In genomic region chr9:104905153-104905901, GRCh38 we compare ENCODE assay signal across 1 cellular context.
TF ChIP-seq lines count a peak whose summit lies in the region.

No MANE protein-coding gene starts in this region.

TF ChIP-seq in liver, 16 proteins besides CTCF, POLR2A, EP300 and RAD21:
- TF ChIP-seq TAF1 (conservative IDR thresholded peaks at IDR 0.05) (peak; percentile 72), JUND (IDR thresholded peaks at IDR 0.05) (no peak), YY1 (IDR thresholded peaks at IDR 0.05) (no peak), RXRA (IDR thresholded peaks at IDR 0.05) (no peak)
